In the genomic region with DNA sequence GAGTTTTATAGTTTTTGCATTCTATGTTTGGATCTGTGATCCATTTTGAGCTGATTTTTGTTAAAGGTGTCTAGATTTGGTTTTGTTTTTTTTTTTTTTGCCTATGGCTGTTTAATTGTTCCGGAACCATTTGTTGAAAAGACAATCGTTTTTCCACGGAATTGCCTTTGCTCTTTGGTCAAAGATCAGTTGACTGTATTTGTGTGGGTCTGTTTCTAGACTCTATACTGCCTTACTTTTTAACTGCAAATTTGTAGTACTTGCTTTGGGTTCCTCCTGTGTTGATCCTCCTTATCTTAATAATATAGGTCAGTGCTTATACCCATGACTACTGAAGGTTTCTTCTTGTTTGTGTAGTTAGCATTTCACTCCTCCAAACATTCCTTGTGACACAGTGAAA, we compare ENCODE assay signal across 18 cellular contexts. TPM values are rescaled to one million over a fixed set of nuclear protein-coding genes. Genes with fewer than 3 reads are reported as not detected.
DNase-seq lines count a peak whose midpoint lies in the region; ATAC-seq, FAIRE-seq and TF ChIP-seq lines count a peak whose summit lies in the region.
"Had no signal": no experiment of that assay in that cellular context is flagged by ENCODE, and none has a peak within 500 bp of the region (broad histone marks: within the 10 kb centered on the region; RNA-seq: fewer than 3 reads in every experiment).

No MANE protein-coding gene starts in this region.

- TF ChIP-seq POLR2A in HepG2 (IDR thresholded peaks at IDR 0.05; ENCODE audit: insufficient read depth in 1 of 2, low read depth in 2 of 2, low read length in 2 of 2), result no peak
- TF ChIP-seq POLR2A in right lobe of liver (IDR thresholded peaks at IDR 0.05), result no peak

- POLR2A ChIA-PET in HepG2 (lab: Yijun Ruan, JAX), result no interaction called here

- FAIRE-seq in HepG2 (lab: Jason Lieb, UNC), result no peak
- FAIRE-seq: HTR-8/SVneo had no signal

- H3K9me3 Mint-ChIP-seq in endodermal cell, result no peaks in the 10 kb centered on the region
- peaks cover 15% of the 10 kb centered on the region for H3K9me3 Mint-ChIP-seq in mesothelial cell of epicardium

- no peak for DNase-seq in HepG2 (ENCODE audit: low spot score)
- DNase-seq in right lobe of liver, result no peak
- no peak for DNase-seq in endodermal cell
- no peak for DNase-seq in mesothelial cell of epicardium (ENCODE audit: low spot score in 2 of 2, unreplicated experiment in 2 of 2)
- no peak for DNase-seq in activated CD4-positive, CD25-positive, alpha-beta regulatory T cell treated with anti-CD3 and anti-CD28 coated beads, Interleukin-2, amount 50 U/mL, for 72 hours
- no peak for DNase-seq in occipital lobe (lab: John Stamatoyannopoulos, UW)
- no peak for DNase-seq in superior temporal gyrus (ENCODE audit: extremely low spot score)
- DNase-seq in effector memory CD4-positive, alpha-beta T cell, result no peak
- DNase-seq: CD8-positive, alpha-beta T cell; COR-L47; DMS53; GF-D8; GOT3; KBM-7 had no signal

- intact Hi-C loops in HepG2 (cut with micrococcal nuclease; ENCODE audit: unreplicated experiment), result no loop called here
- intact Hi-C loops in right lobe of liver (cut with DNase I), result no loop called here

- in situ Hi-C loops in HepG2 (cut with HindIII; ENCODE audit: extremely low pct_ligation_motif_present, low pct_unique_long_range_greater_than_20kb), result no loop called here

- H3K4me3 ChIP-seq in HepG2 (replicated peaks in 1 of 3; ENCODE audit: insufficient read depth in 1 of 3, low read depth in 2 of 3, low read length in 3 of 3) (no peak overlapping the region), right lobe of liver (no peak overlapping the region), endodermal cell (ENCODE audit: low read length) (no peak overlapping the region)
- H3K4me3 ChIP-seq in effector memory CD4-positive, alpha-beta T cell (ENCODE audit: insufficient read depth, low read depth, low read length, poor library complexity, severe bottlenecking), result no peak overlapping the region
- H3K4me3 ChIP-seq: HAP-1 had no signal

- H3K27ac Mint-ChIP-seq in endodermal cell (peak overlapping the region; percentile 46), mesothelial cell of epicardium (peak overlapping the region; percentile 70)
- H3K27ac Mint-ChIP-seq: CD14-positive monocyte had no signal

- CTCF ChIA-PET in HepG2 (lab: Yijun Ruan, JAX; ENCODE audit: low intra/inter-chr PET ratio, low total read pairs), result no interaction called here

- H3K36me3 ChIP-seq in HepG2 (replicated peaks in 1 of 2; ENCODE audit: control insufficient read depth in 1 of 2, insufficient read depth in 2 of 2, low read length in 2 of 2), result no peaks in the 10 kb centered on the region
- H3K36me3 ChIP-seq in right lobe of liver, result no peaks in the 10 kb centered on the region
- no peaks in the 10 kb centered on the region for H3K36me3 ChIP-seq in endodermal cell (ENCODE audit: control insufficient read depth, insufficient read depth, low read length)
- H3K36me3 ChIP-seq in effector memory CD4-positive, alpha-beta T cell (ENCODE audit: control insufficient read depth, insufficient read depth, low read length), result no peaks in the 10 kb centered on the region
- H3K36me3 ChIP-seq: HAP-1 had no signal

- TF ChIP-seq EP300 in HepG2 (IDR thresholded peaks at IDR 0.05; ENCODE audit: low read depth in 2 of 2, low read length in 2 of 2) (no peak), HepG2 (CRISPR knock-in tag; IDR thresholded peaks at IDR 0.05; ENCODE audit: borderline replicate concordance) (no peak)

- no TSS peak for BruUV-seq in HepG2 (replicated peaks; lab: Mats Ljungman, UMichigan)

- peaks cover 79% of the 10 kb centered on the region for H3K79me2 ChIP-seq in HepG2 (ENCODE audit: insufficient read depth, low read length)

- no peaks in the 10 kb centered on the region for H3K9me3 ChIP-seq in HepG2 (ENCODE audit: low read length)
- no peaks in the 10 kb centered on the region for H3K9me3 ChIP-seq in right lobe of liver
- H3K9me3 ChIP-seq in endodermal cell (ENCODE audit: control insufficient read depth, low read length), result peaks cover 6% of the 10 kb centered on the region
- no peaks in the 10 kb centered on the region for H3K9me3 ChIP-seq in effector memory CD4-positive, alpha-beta T cell (ENCODE audit: control insufficient read depth, low read length)
- H3K9me3 ChIP-seq: HAP-1 had no signal

- no peak overlapping the region for H3K4me2 ChIP-seq in HepG2 (ENCODE audit: low read depth, low read length)

- no peak for TF ChIP-seq CTCF in HepG2 (CRISPR knock-in tag; IDR thresholded peaks at IDR 0.05)
- TF ChIP-seq CTCF in right lobe of liver (IDR thresholded peaks at IDR 0.05), result no peak
- no peak for TF ChIP-seq CTCF in endodermal cell (conservative IDR thresholded peaks at IDR 0.05)
- TF ChIP-seq CTCF in mesothelial cell of epicardium (IDR thresholded peaks at IDR 0.05; ENCODE audit: unreplicated experiment), result no peak

- H3K4me1 ChIP-seq in HepG2 (ENCODE audit: insufficient read depth, low read length) (peaks cover 43% of the 10 kb centered on the region), right lobe of liver (peaks cover 0 to 17% (median 0%) of the 10 kb centered on the region in 4 donors), endodermal cell (ENCODE audit: control insufficient read depth, insufficient read depth, low read length) (no peaks in the 10 kb centered on the region)
- peaks cover 9% of the 10 kb centered on the region for H3K4me1 ChIP-seq in effector memory CD4-positive, alpha-beta T cell (ENCODE audit: control insufficient read depth, insufficient read depth, low read length, poor library complexity, severe bottlenecking)

- H3K4me3 Mint-ChIP-seq in endodermal cell (no peak overlapping the region), mesothelial cell of epicardium (no peak overlapping the region)
- H3K4me3 Mint-ChIP-seq: CD14-positive monocyte; CD8-positive, alpha-beta T cell had no signal

- H3K27ac ChIP-seq in HepG2 (ENCODE audit: extremely low read length, insufficient read depth, low read length) (no peak overlapping the region), right lobe of liver (no peak overlapping the region), endodermal cell (ENCODE audit: low read depth, low read length) (no peak overlapping the region)
- no peak overlapping the region for H3K27ac ChIP-seq in effector memory CD4-positive, alpha-beta T cell (ENCODE audit: insufficient read depth, low read length, poor library complexity, severe bottlenecking)
- H3K27ac ChIP-seq: 22Rv1 had no signal

- no peaks in the 10 kb centered on the region for H3K27me3 Mint-ChIP-seq in endodermal cell (ENCODE audit: insufficient read depth)
- H3K27me3 Mint-ChIP-seq in mesothelial cell of epicardium (ENCODE audit: low read depth), result no peaks in the 10 kb centered on the region

- H2AFZ ChIP-seq in HepG2 (ENCODE audit: low read length), result no peak overlapping the region

- H3K9ac ChIP-seq in HepG2 (ENCODE audit: insufficient read depth, low read depth, low read length), result no peak overlapping the region
- H3K9ac ChIP-seq in endodermal cell (ENCODE audit: extremely low read depth, low read length, poor library complexity, severe bottlenecking), result no peak overlapping the region

- H3K4me1 Mint-ChIP-seq in endodermal cell, result peaks cover 33% of the 10 kb centered on the region
- peaks cover 60% of the 10 kb centered on the region for H3K4me1 Mint-ChIP-seq in mesothelial cell of epicardium

- H4K20me1 ChIP-seq in HepG2 (ENCODE audit: insufficient read depth, low read length), result no peaks in the 10 kb centered on the region

- ATAC-seq in HepG2 (no peak), right lobe of liver (no peak)
- ATAC-seq: CD8-positive, alpha-beta T cell had no signal

- H3K27me3 ChIP-seq in HepG2 (ENCODE audit: control insufficient read depth in 1 of 2, insufficient read depth in 2 of 2, low read length in 2 of 2) (no peaks in the 10 kb centered on the region), right lobe of liver (no peaks in the 10 kb centered on the region), endodermal cell (ENCODE audit: control insufficient read depth, insufficient read depth, low read length, poor library complexity, severe bottlenecking) (no peaks in the 10 kb centered on the region)
- H3K27me3 ChIP-seq in effector memory CD4-positive, alpha-beta T cell (replicated peaks; ENCODE audit: control insufficient read depth, insufficient read depth, low read length, poor library complexity, severe bottlenecking), result no peaks in the 10 kb centered on the region

- 47% methylated on average over 3 of the region's 3 CpGs for WGBS in HepG2 (ENCODE audit: low lambda C conversion rate)
- 54% methylated on average over 3 of the region's 3 CpGs for WGBS in right lobe of liver (ENCODE audit: insufficient coverage, low coverage, low lambda C conversion rate, missing lambda C conversion rate)
- WGBS in endodermal cell (ENCODE audit: insufficient coverage in 1 of 2, insufficient read length in 1 of 2), 2 experiments, result 91% methylated on average over 3 of the region's 3 CpGs; no CpG with 5 or more reads in 1 of the 2 experiments

- no peak for TF ChIP-seq RAD21 in HepG2 (CRISPR knock-in tag; IDR thresholded peaks at IDR 0.05)

- H3K36me3 Mint-ChIP-seq in endodermal cell (ENCODE audit: low read depth) (peaks cover 4% of the 10 kb centered on the region), mesothelial cell of epicardium (peaks cover 15% of the 10 kb centered on the region)

RNA-seq across cellular contexts. Expression of a gene that starts 30.4 kb away (rescaled TPM):
- total RNA-seq in HepG2 (2016; rRNA removed; fragmentation: Illumina TruSeq; extraction: Trizol), result 17.3 and 20.3 TPM in 2 replicates
- 2.1 and 2.4 TPM in 2 replicates for total RNA-seq in HepG2 (2016; cell fraction: cytosol; rRNA removed; fragmentation: Illumina TruSeq; extraction: Trizol; ENCODE audit: low read depth)
- total RNA-seq in HepG2 (2016; cell fraction: insoluble cytoplasmic fraction; rRNA removed; fragmentation: Illumina TruSeq; extraction: Trizol), result 15.6 and 19.2 TPM in 2 replicates
- total RNA-seq in HepG2 (2016; cell fraction: membrane; rRNA removed; fragmentation: Illumina TruSeq; extraction: Trizol), result 7.9 and 8.5 TPM in 2 replicates
- 28.3 and 35.1 TPM in 2 replicates for total RNA-seq in HepG2 (2016; cell fraction: nucleus; rRNA removed; fragmentation: Illumina TruSeq; extraction: Trizol)
- polyA plus RNA-seq in HepG2 (2011; rRNA removed), result 8.6 and 10.1 TPM in 2 replicates
- 4.7 and 8.3 TPM in 2 replicates for polyA plus RNA-seq in HepG2 (2011; cell fraction: cytosol; rRNA removed)
- 3.9 and 5.3 TPM in 2 replicates for polyA plus RNA-seq in HepG2 (2011; cell fraction: nucleus; rRNA removed)
- 18.5 and 21.2 TPM in 2 replicates for polyA plus RNA-seq in HepG2 (2012)
- polyA plus RNA-seq in HepG2 (2016; cell fraction: cytosol; fragmentation: Illumina TruSeq; extraction: Trizol; ENCODE audit: low read depth), result 1.3 and 1.4 TPM in 2 replicates
- 13.9 and 14.3 TPM in 2 replicates for polyA plus RNA-seq in HepG2 (2016; cell fraction: insoluble cytoplasmic fraction; fragmentation: Illumina TruSeq; extraction: Trizol; ENCODE audit: low read depth)
- 3.6 and 4.3 TPM in 2 replicates for polyA plus RNA-seq in HepG2 (2016; cell fraction: membrane; fragmentation: Illumina TruSeq; extraction: Trizol; ENCODE audit: low read depth)
- 26.8 and 27.2 TPM in 2 replicates for polyA plus RNA-seq in HepG2 (2016; cell fraction: nucleus; fragmentation: Illumina TruSeq; extraction: Trizol; ENCODE audit: insufficient read depth, low read depth)
- 0.05 and 16.1 TPM in 2 replicates for polyA minus RNA-seq in HepG2 (2011; rRNA and poly(A)+ RNA removed; ENCODE audit: low replicate concordance)
- polyA minus RNA-seq in HepG2 (2011; cell fraction: cytosol; rRNA and poly(A)+ RNA removed), result 17.0 and 18.7 TPM in 2 replicates
- polyA minus RNA-seq in HepG2 (2011; cell fraction: nucleus; rRNA and poly(A)+ RNA removed), result 20.2 and 23.0 TPM in 2 replicates
- total RNA-seq in right lobe of liver, result 10 to 100 TPM; 10.4 to 30.1 (median 15.6) TPM
- 10 to 100 TPM; 41.3 to 52.0 TPM for total RNA-seq in endodermal cell
- polyA plus RNA-seq in endodermal cell (2013, experiment 1 of 2), result 31.7 TPM
- 31.6 TPM for polyA plus RNA-seq in endodermal cell (2013, experiment 2 of 2)
- 66.1 to 67.4 TPM (median 66.5 TPM) in 3 replicates for total RNA-seq in mesothelial cell of epicardium
- 146 TPM for total RNA-seq in occipital lobe
